ENCODE assay signal across 8 cellular contexts in the genomic region with DNA sequence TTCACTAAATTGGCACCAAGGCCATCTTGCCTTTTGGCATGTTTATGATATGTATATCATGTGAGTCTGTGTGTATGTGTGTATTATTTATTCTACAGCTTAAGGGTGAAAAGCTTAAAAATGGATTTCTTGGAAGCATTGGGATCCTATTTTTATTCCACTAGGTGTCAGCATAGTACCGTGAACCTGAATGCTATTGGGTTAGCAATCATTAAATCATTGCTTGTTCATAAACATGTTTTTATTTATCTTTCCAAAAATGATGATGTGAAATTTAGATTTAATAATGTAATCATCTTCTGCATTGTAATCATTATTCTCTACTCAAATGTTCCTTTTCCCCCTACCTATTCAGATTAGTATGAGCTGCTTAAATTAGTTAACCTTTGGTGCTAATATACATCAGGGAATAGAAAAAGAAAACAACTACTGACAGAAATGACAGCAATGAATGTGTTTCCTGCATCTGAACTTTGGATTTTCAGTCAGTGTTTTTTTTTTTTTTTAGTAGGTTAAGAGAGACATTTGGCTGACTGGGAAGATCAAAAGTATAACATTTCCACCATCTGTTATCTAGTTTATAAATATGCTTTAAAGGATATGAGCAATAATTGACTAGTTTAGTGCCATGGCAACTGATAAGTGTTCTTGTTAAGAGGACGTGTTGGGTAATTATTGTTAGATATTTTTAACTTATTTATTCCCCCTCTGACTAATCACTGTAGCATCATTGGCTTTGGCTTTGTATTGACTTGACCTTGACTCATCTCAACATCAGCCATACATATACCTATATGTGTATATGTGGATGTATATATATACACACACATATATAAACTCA. TPM values are rescaled to one million over a fixed set of nuclear protein-coding genes. Genes with fewer than 3 reads are reported as not detected.
DNase-seq lines count a peak whose midpoint lies in the region; ATAC-seq lines count a peak whose summit lies in the region.

No MANE protein-coding gene starts in this region.

- CTCF ChIA-PET in activated naive CD4-positive, alpha-beta T cell treated with anti-CD3 and anti-CD28 coated beads, Interleukin-2, amount 10 ng/mL, durations not matched to agents 7 days and 5 days (lab: Charles Lee): interaction anchor here (0.7 kb wide), 1 partner anchor 9 kb away, joined by 3 read pairs; no protein-coding TSS in a partner anchor
- CTCF ChIA-PET in CD8-positive, alpha-beta memory T cell (lab: Charles Lee): no interaction called here

- ATAC-seq in HG02852 (IDR thresholded peaks at IDR 0.05; ENCODE audit: unreplicated experiment): peak; percentile 67

- H3K27ac ChIP-seq in CD8-positive, alpha-beta memory T cell (ENCODE audit: low read depth, low read length): no peak overlapping the region

- POLR2A ChIA-PET in CD8-positive, alpha-beta memory T cell (lab: Charles Lee): no interaction called here

- no peaks in the 10 kb centered on the region for H3K4me1 Mint-ChIP-seq in activated naive CD4-positive, alpha-beta T cell treated with anti-CD3 and anti-CD28 coated beads, Interleukin-2, amount 10 ng/mL, durations not matched to agents 7 days and 5 days
- H3K4me1 Mint-ChIP-seq in CD8-positive, alpha-beta memory T cell: no peaks in the 10 kb centered on the region

- peak; percentile 28 for DNase-seq in NCI-H1436 (lab: John Stamatoyannopoulos, UW)
- no peak for DNase-seq in NCI-H1436 treated with DMSO at 0.1 percent for 48 hours (lab: John Stamatoyannopoulos, UW)
- DNase-seq in NCI-H524 (lab: John Stamatoyannopoulos, UW): peak; percentile 45 to 83
- peak; percentile 62 to 90 for DNase-seq in dermis microvascular lymphatic vessel endothelial cell (ENCODE audit: low read depth in 2 of 2)
- peak; percentile 25 for DNase-seq in middle frontal gyrus (ENCODE audit: extremely low spot score, low spot score)
- no peak for DNase-seq in activated naive CD4-positive, alpha-beta T cell treated with anti-CD3 and anti-CD28 coated beads, Interleukin-2, amount 10 ng/mL, durations not matched to agents 7 days and 5 days
- no peak for DNase-seq in CD8-positive, alpha-beta memory T cell

- no peaks in the 10 kb centered on the region for H3K9me3 ChIP-seq in CD8-positive, alpha-beta memory T cell (ENCODE audit: low read length)

- H3K4me1 ChIP-seq in CD8-positive, alpha-beta memory T cell (ENCODE audit: insufficient read depth, low read length): no peaks in the 10 kb centered on the region

- H3K4me3 Mint-ChIP-seq in activated naive CD4-positive, alpha-beta T cell treated with anti-CD3 and anti-CD28 coated beads, Interleukin-2, amount 10 ng/mL, durations not matched to agents 7 days and 5 days: no peak overlapping the region
- no peak overlapping the region for H3K4me3 Mint-ChIP-seq in CD8-positive, alpha-beta memory T cell

- no peaks in the 10 kb centered on the region for H3K27me3 Mint-ChIP-seq in activated naive CD4-positive, alpha-beta T cell treated with anti-CD3 and anti-CD28 coated beads, Interleukin-2, amount 10 ng/mL, durations not matched to agents 7 days and 5 days
- H3K27me3 Mint-ChIP-seq in CD8-positive, alpha-beta memory T cell: no peaks in the 10 kb centered on the region

- no peaks in the 10 kb centered on the region for H3K36me3 Mint-ChIP-seq in activated naive CD4-positive, alpha-beta T cell treated with anti-CD3 and anti-CD28 coated beads, Interleukin-2, amount 10 ng/mL, durations not matched to agents 7 days and 5 days
- no peaks in the 10 kb centered on the region for H3K36me3 Mint-ChIP-seq in CD8-positive, alpha-beta memory T cell

- H3K4me3 ChIP-seq in CD8-positive, alpha-beta memory T cell (ENCODE audit: low read length): no peak overlapping the region

- H3K27me3 ChIP-seq in CD8-positive, alpha-beta memory T cell (ENCODE audit: insufficient read depth, low read length, poor library complexity, severe bottlenecking): no peaks in the 10 kb centered on the region

- no peaks in the 10 kb centered on the region for H3K36me3 ChIP-seq in CD8-positive, alpha-beta memory T cell (ENCODE audit: insufficient read depth, low read length)

- H3K27ac Mint-ChIP-seq in activated naive CD4-positive, alpha-beta T cell treated with anti-CD3 and anti-CD28 coated beads, Interleukin-2, amount 10 ng/mL, durations not matched to agents 7 days and 5 days: no peak overlapping the region
- no peak overlapping the region for H3K27ac Mint-ChIP-seq in CD8-positive, alpha-beta memory T cell

- no peaks in the 10 kb centered on the region for H3K9me3 Mint-ChIP-seq in activated naive CD4-positive, alpha-beta T cell treated with anti-CD3 and anti-CD28 coated beads, Interleukin-2, amount 10 ng/mL, durations not matched to agents 7 days and 5 days
- peaks cover 0 to 2% (median 0%) of the 10 kb centered on the region in 5 donors for H3K9me3 Mint-ChIP-seq in CD8-positive, alpha-beta memory T cell

RNA-seq across cellular contexts. Expression of a gene that starts 14.1 kb away (rescaled TPM):
- under 0.01 TPM in 1 of 2 replicates, not detected in the other for total RNA-seq in dermis microvascular lymphatic vessel endothelial cell
- total RNA-seq in CD8-positive, alpha-beta memory T cell: not detected
- not detected for polyA plus RNA-seq in CD8-positive, alpha-beta memory T cell

Comparison
In these comparisons a context has a peak if more than half of its experiments do, and no peak if none do; other contexts are left out.
1. DNase-seq: peak in NCI-H1436 (single experiment), NCI-H524 (2 of 2), dermis microvascular lymphatic vessel endothelial cell (2 of 2) and middle frontal gyrus (single experiment); none in NCI-H1436 treated with DMSO at 0.1 percent for 48 hours (single experiment), activated naive CD4-positive, alpha-beta T cell treated with anti-CD3 and anti-CD28 coated beads, Interleukin-2, amount 10 ng/mL, durations not matched to agents 7 days and 5 days (single experiment) and CD8-positive, alpha-beta memory T cell (0 of 5).